ENCODE assay signal across 20 cellular contexts in genomic region chr2:108323619-108324018, GRCh38. TPM values are rescaled to one million over a fixed set of nuclear protein-coding genes. Genes with fewer than 3 reads are reported as not detected.
A peak's percentile ranks its signal among the peaks of the same experiment; 100 is the strongest.
DNase-seq lines count a peak whose midpoint lies in the region; TF ChIP-seq lines count a peak whose summit lies in the region.
"Had no signal": no experiment of that assay in that cellular context is flagged by ENCODE, and none has a peak within 500 bp of the region (broad histone marks: within the 10 kb centered on the region; RNA-seq: fewer than 3 reads in every experiment).

No MANE protein-coding gene starts in this region.

- no peak overlapping the region for H3K4me3 ChIP-seq in cardiac fibroblast (replicated peaks in 1 of 2; ENCODE audit: low read depth in 2 of 2, low read length in 2 of 2)
- H3K4me3 ChIP-seq: gastroesophageal sphincter, testis had no signal

- TF ChIP-seq CTCF in cardiac fibroblast (IDR thresholded peaks at IDR 0.05; ENCODE audit: low read depth, low read length), result no peak

- DNase-seq in AG08395 (ENCODE audit: low spot score) (peak; percentile 31), LHCN-M2 (ENCODE audit: low read depth) (peak; percentile 72), cardiac fibroblast (ENCODE audit: low read depth in 2 of 2) (peak; percentile 4 to 52), glomerular visceral epithelial cell (ENCODE audit: extremely low spot score) (peak; percentile 33), GM19238 (ENCODE audit: insufficient read length, low spot score) (no peak), NCI-H1048 (lab: John Stamatoyannopoulos, UW) (no peak), NCI-H2107 treated with DMSO at 0.1 percent for 48 hours (lab: John Stamatoyannopoulos, UW; ENCODE audit: unreplicated experiment) (no peak), T-helper 1 cell (no peak)
- DNase-seq: activated CD4-positive, alpha-beta T cell treated with anti-CD3 and anti-CD28 coated beads, Interleukin-2, amount 50 U/mL, for 4 hours; activated naive CD4-positive, alpha-beta T cell; activated T-cell treated with anti-CD3 and anti-CD28 coated beads for 4 hours; amygdala; DMS 273 treated with DMSO at 0.1 percent for 48 hours; endodermal cell; KG1; NCI-H1092 treated with DMSO at 0.1 percent for 48 hours; NCI-H2171; stimulated activated CD4-positive, alpha-beta T cell treated with anti-CD3 and anti-CD28 coated beads, Interleukin-15, amount 100 ng/mL, for 24 hours; testis had no signal

RNA-seq across cellular contexts. Expression of gene SULT1C2, which starts 34.9 kb away (rescaled TPM):
- total RNA-seq in LHCN-M2 (2014; rRNA removed), result 0.06 TPM in 1 of 2 replicates, not detected in the other
- 0.01 TPM for polyA plus RNA-seq in LHCN-M2 (2012)

RNA-seq across cellular contexts. Expression of gene SULT1C4, which starts 54.1 kb away (rescaled TPM):
- not detected in 2 replicates for total RNA-seq in LHCN-M2 (2014; rRNA removed)
- not detected for polyA plus RNA-seq in LHCN-M2 (2012)

Comparison
In these comparisons a context has a peak if more than half of its experiments do, and no peak if none do; other contexts are left out.
1. DNase-seq: peak in AG08395 (single experiment), LHCN-M2 (single experiment), cardiac fibroblast (2 of 2) and glomerular visceral epithelial cell (single experiment); none in GM19238 (single experiment), NCI-H1048 (single experiment), NCI-H2107 treated with DMSO at 0.1 percent for 48 hours (single experiment) and T-helper 1 cell (0 of 5).